Comparison of ENCODE assay signal across 16 cellular contexts in genomic region chr20:61888101-61888865, GRCh38.
DNase-seq lines count a peak whose midpoint lies in the region; ATAC-seq, FAIRE-seq and TF ChIP-seq lines count a peak whose summit lies in the region.
"Had no signal": no experiment of that assay in that cellular context is flagged by ENCODE, and none has a peak within 500 bp of the region (broad histone marks: within the 10 kb centered on the region; RNA-seq: fewer than 3 reads in every experiment).

No MANE protein-coding gene starts in this region.

- 92% methylated on average over 19 of the region's 19 CpGs for WGBS in right cardiac atrium
- WGBS in spleen, 5 donors: 92 to 97% (median 93%) methylated on average over 16 to 19 of the region's 19 CpGs

- H3K27ac ChIP-seq in right cardiac atrium (ENCODE audit: low read length) (no peak overlapping the region), spleen (no peak overlapping the region)
- H3K27ac ChIP-seq: 22Rv1 had no signal

- FAIRE-seq in H54 (lab: Jason Lieb, UNC): no peak
- FAIRE-seq: G401.6, GM12891 had no signal

- H3K4me1 ChIP-seq in right cardiac atrium (ENCODE audit: control insufficient read depth, insufficient read depth, low read length) (no peaks in the 10 kb centered on the region), spleen (peaks cover 0 to 11% (median 7%) of the 10 kb centered on the region in 6 donors)
- H3K4me1 ChIP-seq: HAP-1 had no signal

- TF ChIP-seq CTCF in spleen (IDR thresholded peaks at IDR 0.05 in 8 of 11, conservative IDR thresholded peaks at IDR 0.05 in 3 of 11): no peak

- ATAC-seq in Right ventricle myocardium inferior (no peak), right cardiac atrium (no peak)

- H3K9me3 ChIP-seq in right cardiac atrium (ENCODE audit: control insufficient read depth, low read length) (no peaks in the 10 kb centered on the region), spleen (no peaks in the 10 kb centered on the region)
- H3K9me3 ChIP-seq: HAP-1 had no signal

- no peaks in the 10 kb centered on the region for H3K36me3 ChIP-seq in spleen
- H3K36me3 ChIP-seq: HAP-1 had no signal

- DNase-seq in Right ventricle myocardium inferior (ENCODE audit: missing footprints) (peak; percentile 66), cardiac septum (ENCODE audit: low spot score) (no peak), G401 (ENCODE audit: low spot score) (peak; percentile 16), right cardiac atrium (peak; percentile 11 to 43 (median 31)), spleen (peak; percentile 67), H54 (ENCODE audit: insufficient read length, low spot score) (no peak), NCI-H446 (lab: John Stamatoyannopoulos, UW) (no peak)
- DNase-seq: AML-193; C1 segment of cervical spinal cord; CD4-positive, alpha-beta memory T cell; DMS79; GOT3 had no signal

- in situ Hi-C loops in G401 (cut with HindIII; ENCODE audit: low sequenced_read_pairs): no loop called here

- H3K4me3 ChIP-seq in right cardiac atrium (ENCODE audit: low read length) (no peak overlapping the region), spleen (no peak overlapping the region)
- H3K4me3 ChIP-seq: HAP-1 had no signal

- no peaks in the 10 kb centered on the region for H3K27me3 ChIP-seq in right cardiac atrium (ENCODE audit: control insufficient read depth, insufficient read depth)
- H3K27me3 ChIP-seq in spleen (replicated peaks in 1 of 7): peaks cover 0 to 29% (median 0%) of the 10 kb centered on the region in 7 donors

- intact Hi-C loops in Right ventricle myocardium inferior (cut with DNase I) (no loop called here), cardiac septum (cut with DNase I) (loop anchor here (5.0 kb wide), 1 partner anchor 1676 kb away; no protein-coding TSS in a partner anchor), right cardiac atrium (cut with DNase I) (no loop called here), spleen (cut with DNase I; ENCODE audit: low total_unique reads) (no loop called here)

- TF ChIP-seq POLR2A in spleen (IDR thresholded peaks at IDR 0.05) (no peak), H54 (IDR thresholded peaks at IDR 0.05; ENCODE audit: low read depth, low read length) (no peak)

Comparison
In these comparisons a context has a peak if more than half of its experiments do, and no peak if none do; other contexts are left out.
1. DNase-seq: peak in Right ventricle myocardium inferior (single experiment), G401 (single experiment), right cardiac atrium (3 of 3) and spleen (single experiment); none in cardiac septum (single experiment), H54 (single experiment) and NCI-H446 (0 of 2).